Comparison of ENCODE assay signal across 1 cellular context in genomic region chr7:116363637-116364432, GRCh38.
TF ChIP-seq lines count a peak whose summit lies in the region.

No MANE protein-coding gene starts in this region.

TF ChIP-seq in K562, 482 proteins besides CTCF, POLR2A, EP300 and RAD21 (continued from another document and continues in another):
- TF ChIP-seq HINFP (tag; conservative IDR thresholded peaks at IDR 0.05; ENCODE audit: low read depth) (no peak), ZNF184 (CRISPR knock-in tag; IDR thresholded peaks at IDR 0.05) (no peak), ZNF41 (CRISPR knock-in tag; conservative IDR thresholded peaks at IDR 0.05) (no peak), ESRRB (CRISPR knock-in tag; IDR thresholded peaks at IDR 0.05; ENCODE audit: borderline replicate concordance) (no peak), CBFA2T2 (conservative IDR thresholded peaks at IDR 0.05) (peak; percentile 43), C11orf30 (IDR thresholded peaks at IDR 0.05; ENCODE audit: low read depth) (peak; percentile 78), FOXP1 (CRISPR knock-in tag; IDR thresholded peaks at IDR 0.05) (no peak), KLF16 (IDR thresholded peaks at IDR 0.05) (peak; percentile 46; the same call in 1 of the 2 replicates), EWSR1 (IDR thresholded peaks at IDR 0.05; ENCODE audit: borderline replicate concordance, low read depth, partially characterized antibody) (no peak), E2F8 (IDR thresholded peaks at IDR 0.05; ENCODE audit: low read depth, partially characterized antibody) (no peak), NCOR1 (IDR thresholded peaks at IDR 0.05) (peak; percentile 36; the same call in 1 of the 2 replicates), PYGO2 (tag; IDR thresholded peaks at IDR 0.05) (no peak), ZBTB5 (IDR thresholded peaks at IDR 0.05) (no peak), RCOR1 (IDR thresholded peaks at IDR 0.05; ENCODE audit: borderline replicate concordance in 1 of 2, low read depth in 2 of 2, low read length in 2 of 2) (peak in 1 of 2 experiments; percentile 56; a peak in 1 of 4 replicates), XRCC3 (IDR thresholded peaks at IDR 0.05) (no peak), GABPA (tag; conservative IDR thresholded peaks at IDR 0.05; ENCODE audit: low read depth) (no peak), ELF4 (CRISPR knock-in tag; IDR thresholded peaks at IDR 0.05) (no peak), FOXP4 (CRISPR knock-in tag; IDR thresholded peaks at IDR 0.05; ENCODE audit: borderline replicate concordance) (no peak), NCOA4 (IDR thresholded peaks at IDR 0.05; ENCODE audit: partially characterized antibody) (no peak), PBX2 (CRISPR knock-in tag; IDR thresholded peaks at IDR 0.05; ENCODE audit: low read depth) (no peak), PBX2 (tag; conservative IDR thresholded peaks at IDR 0.05; ENCODE audit: low read depth) (0 out of 2 replicates have a peak, but pooled peaks have one; percentile 12), TAL1 (IDR thresholded peaks at IDR 0.05) (peak; percentile 69), HOXB6 (CRISPR knock-in tag; IDR thresholded peaks at IDR 0.05; ENCODE audit: borderline replicate concordance) (no peak), HMBOX1 (IDR thresholded peaks at IDR 0.05) (no peak), FOXJ2 (tag; IDR thresholded peaks at IDR 0.05) (peak; percentile 82), ZKSCAN8 (CRISPR knock-in tag; IDR thresholded peaks at IDR 0.05) (no peak), ZC3H4 (CRISPR knock-in tag; IDR thresholded peaks at IDR 0.05; ENCODE audit: borderline replicate concordance) (no peak), ZNF354B (CRISPR knock-in tag; IDR thresholded peaks at IDR 0.05) (no peak), ZZZ3 (IDR thresholded peaks at IDR 0.05) (no peak), AFF4 (CRISPR knock-in tag; IDR thresholded peaks at IDR 0.05) (no peak), SFPQ (IDR thresholded peaks at IDR 0.05; ENCODE audit: low read depth, low read length) (no peak), RBBP5 (IDR thresholded peaks at IDR 0.05; ENCODE audit: borderline replicate concordance, insufficient read depth, low read length, poor library complexity, severe bottlenecking) (no peak), NR0B1 (IDR thresholded peaks at IDR 0.05; ENCODE audit: partially characterized antibody) (no peak), MXI1 (IDR thresholded peaks at IDR 0.05; ENCODE audit: low read depth, low read length) (no peak), BMI1 (IDR thresholded peaks at IDR 0.05; ENCODE audit: low read length) (no peak), POLR2AphosphoS2 (IDR thresholded peaks at IDR 0.05; ENCODE audit: low read length) (no peak), NR2C1 (IDR thresholded peaks at IDR 0.05) (no peak), NR2C1 (tag; IDR thresholded peaks at IDR 0.05) (no peak), HDAC1 (IDR thresholded peaks at IDR 0.05) (no peak), ETV1 (tag; conservative IDR thresholded peaks at IDR 0.05; ENCODE audit: low read depth) (no peak), ZNF121 (CRISPR knock-in tag; conservative IDR thresholded peaks at IDR 0.05) (no peak), ZEB2 (IDR thresholded peaks at IDR 0.05) (no peak), NR2F6 (CRISPR knock-in tag; IDR thresholded peaks at IDR 0.05) (no peak), RBM25 (IDR thresholded peaks at IDR 0.05; ENCODE audit: low read depth, low read length, severe bottlenecking) (no peak), SLC30A9 (CRISPR knock-in tag; IDR thresholded peaks at IDR 0.05) (no peak), ZNF274 (IDR thresholded peaks at IDR 0.05; ENCODE audit: borderline replicate concordance, low read depth, low read length) (no peak), ZBTB17 (CRISPR knock-in tag; IDR thresholded peaks at IDR 0.05) (0 out of 2 replicates have a peak, but pooled peaks have one; percentile 42), TEAD1 (CRISPR knock-in tag; IDR thresholded peaks at IDR 0.05) (0 out of 4 replicates have a peak, but pooled peaks of 1 of the 2 experiments have one; percentile 34)
